ENCODE assay signal across 2 cellular contexts in the genomic region with DNA sequence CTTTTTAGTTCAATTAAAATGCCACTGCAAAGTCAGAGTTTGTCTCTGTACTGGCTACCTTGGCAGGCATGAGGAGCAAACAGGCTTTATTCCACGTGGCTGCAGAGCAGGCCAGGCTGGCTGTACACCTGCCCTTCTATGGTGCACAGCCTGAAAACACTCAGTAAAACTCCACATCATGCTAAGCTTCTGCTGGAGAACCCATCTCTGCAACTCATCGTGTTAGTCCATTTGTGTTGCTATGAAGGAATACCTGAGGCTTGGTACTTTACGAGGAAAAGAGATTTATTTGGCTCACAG.
A peak's percentile ranks its signal among the peaks of the same experiment; 100 is the strongest.
TF ChIP-seq lines count a peak whose summit lies in the region.

No MANE protein-coding gene starts in this region.

TF ChIP-seq in liver, 16 proteins besides CTCF, POLR2A, EP300 and RAD21 (continued from another document):
- TF ChIP-seq ZBTB33 (IDR thresholded peaks at IDR 0.05) (no peak), HNF4G (IDR thresholded peaks at IDR 0.05) (no peak), NR2F2 (IDR thresholded peaks at IDR 0.05) (no peak), EGR1 (IDR thresholded peaks at IDR 0.05; ENCODE audit: low read depth in 2 of 2) (no peak), FOXA1 (IDR thresholded peaks at IDR 0.05) (no peak), RXRA (IDR thresholded peaks at IDR 0.05) (peak in 1 of 2 donors; percentile 36), SP1 (IDR thresholded peaks at IDR 0.05) (no peak), HNF4A (conservative IDR thresholded peaks at IDR 0.05) (no peak), FOXA2 (IDR thresholded peaks at IDR 0.05) (no peak), YY1 (IDR thresholded peaks at IDR 0.05) (no peak), TAF1 (conservative IDR thresholded peaks at IDR 0.05) (no peak), REST (IDR thresholded peaks at IDR 0.05) (no peak), GABPA (IDR thresholded peaks at IDR 0.05 in 1 of 2, conservative IDR thresholded peaks at IDR 0.05 in 1 of 2) (no peak)
- TF ChIP-seq, protein P1, sequence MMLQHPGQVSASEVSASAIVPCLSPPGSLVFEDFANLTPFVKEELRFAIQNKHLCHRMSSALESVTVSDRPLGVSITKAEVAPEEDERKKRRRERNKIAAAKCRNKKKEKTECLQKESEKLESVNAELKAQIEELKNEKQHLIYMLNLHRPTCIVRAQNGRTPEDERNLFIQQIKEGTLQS (IDR thresholded peaks at IDR 0.05) = no peak
TF ChIP-seq in liver: peak in this region for 2.

TF ChIP-seq in HepG2, 621 proteins besides CTCF, POLR2A, EP300 and RAD21 (continued from another document):
- TF ChIP-seq, protein P2, sequence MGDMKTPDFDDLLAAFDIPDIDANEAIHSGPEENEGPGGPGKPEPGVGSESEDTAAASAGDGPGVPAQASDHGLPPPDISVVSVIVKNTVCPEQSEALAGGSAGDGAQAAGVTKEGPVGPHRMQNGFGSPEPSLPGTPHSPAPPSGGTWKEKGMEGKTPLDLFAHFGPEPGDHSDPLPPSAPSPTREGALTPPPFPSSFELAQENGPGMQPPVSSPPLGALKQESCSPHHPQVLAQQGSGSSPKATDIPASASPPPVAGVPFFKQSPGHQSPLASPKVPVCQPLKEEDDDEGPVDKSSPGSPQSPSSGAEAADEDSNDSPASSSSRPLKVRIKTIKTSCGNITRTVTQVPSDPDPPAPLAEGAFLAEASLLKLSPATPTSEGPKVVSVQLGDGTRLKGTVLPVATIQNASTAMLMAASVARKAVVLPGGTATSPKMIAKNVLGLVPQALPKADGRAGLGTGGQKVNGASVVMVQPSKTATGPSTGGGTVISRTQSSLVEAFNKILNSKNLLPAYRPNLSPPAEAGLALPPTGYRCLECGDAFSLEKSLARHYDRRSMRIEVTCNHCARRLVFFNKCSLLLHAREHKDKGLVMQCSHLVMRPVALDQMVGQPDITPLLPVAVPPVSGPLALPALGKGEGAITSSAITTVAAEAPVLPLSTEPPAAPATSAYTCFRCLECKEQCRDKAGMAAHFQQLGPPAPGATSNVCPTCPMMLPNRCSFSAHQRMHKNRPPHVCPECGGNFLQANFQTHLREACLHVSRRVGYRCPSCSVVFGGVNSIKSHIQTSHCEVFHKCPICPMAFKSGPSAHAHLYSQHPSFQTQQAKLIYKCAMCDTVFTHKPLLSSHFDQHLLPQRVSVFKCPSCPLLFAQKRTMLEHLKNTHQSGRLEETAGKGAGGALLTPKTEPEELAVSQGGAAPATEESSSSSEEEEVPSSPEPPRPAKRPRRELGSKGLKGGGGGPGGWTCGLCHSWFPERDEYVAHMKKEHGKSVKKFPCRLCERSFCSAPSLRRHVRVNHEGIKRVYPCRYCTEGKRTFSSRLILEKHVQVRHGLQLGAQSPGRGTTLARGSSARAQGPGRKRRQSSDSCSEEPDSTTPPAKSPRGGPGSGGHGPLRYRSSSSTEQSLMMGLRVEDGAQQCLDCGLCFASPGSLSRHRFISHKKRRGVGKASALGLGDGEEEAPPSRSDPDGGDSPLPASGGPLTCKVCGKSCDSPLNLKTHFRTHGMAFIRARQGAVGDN (CRISPR knock-in tag; IDR thresholded peaks at IDR 0.05) = no peak
- no peak for TF ChIP-seq PHF5A (CRISPR knock-in tag; IDR thresholded peaks at IDR 0.05; ENCODE audit: low read depth, unreplicated experiment)
- TF ChIP-seq TFDP2 (CRISPR knock-in tag; IDR thresholded peaks at IDR 0.05) = no peak
- TF ChIP-seq, protein P3, sequence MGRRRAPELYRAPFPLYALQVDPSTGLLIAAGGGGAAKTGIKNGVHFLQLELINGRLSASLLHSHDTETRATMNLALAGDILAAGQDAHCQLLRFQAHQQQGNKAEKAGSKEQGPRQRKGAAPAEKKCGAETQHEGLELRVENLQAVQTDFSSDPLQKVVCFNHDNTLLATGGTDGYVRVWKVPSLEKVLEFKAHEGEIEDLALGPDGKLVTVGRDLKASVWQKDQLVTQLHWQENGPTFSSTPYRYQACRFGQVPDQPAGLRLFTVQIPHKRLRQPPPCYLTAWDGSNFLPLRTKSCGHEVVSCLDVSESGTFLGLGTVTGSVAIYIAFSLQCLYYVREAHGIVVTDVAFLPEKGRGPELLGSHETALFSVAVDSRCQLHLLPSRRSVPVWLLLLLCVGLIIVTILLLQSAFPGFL (CRISPR knock-in tag; IDR thresholded peaks at IDR 0.05) = no peak
- TF ChIP-seq ZNF24 (IDR thresholded peaks at IDR 0.05) = no peak
- TF ChIP-seq, protein P4, sequence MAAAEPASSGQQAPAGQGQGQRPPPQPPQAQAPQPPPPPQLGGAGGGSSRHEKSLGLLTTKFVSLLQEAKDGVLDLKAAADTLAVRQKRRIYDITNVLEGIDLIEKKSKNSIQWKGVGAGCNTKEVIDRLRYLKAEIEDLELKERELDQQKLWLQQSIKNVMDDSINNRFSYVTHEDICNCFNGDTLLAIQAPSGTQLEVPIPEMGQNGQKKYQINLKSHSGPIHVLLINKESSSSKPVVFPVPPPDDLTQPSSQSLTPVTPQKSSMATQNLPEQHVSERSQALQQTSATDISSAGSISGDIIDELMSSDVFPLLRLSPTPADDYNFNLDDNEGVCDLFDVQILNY (CRISPR knock-in tag; conservative IDR thresholded peaks at IDR 0.05) = no peak
- no peak for TF ChIP-seq ZNF720 (CRISPR knock-in tag; IDR thresholded peaks at IDR 0.05)
